Comparison of ENCODE assay signal across 8 cellular contexts in genomic region chr16:8944113-8944765, GRCh38.
A peak's percentile ranks its signal among the peaks of the same experiment; 100 is the strongest.
DNase-seq lines count a peak whose midpoint lies in the region; ATAC-seq and FAIRE-seq lines count a peak whose summit lies in the region.

No MANE protein-coding gene starts in this region.

- H3K4me3 Mint-ChIP-seq in activated T-cell treated with anti-CD3 and anti-CD28 coated beads, Interleukin-2, amount 50 U/mL, for 24 hours: peak overlapping the region; percentile 18
- peak overlapping the region; percentile 63 to 72 for H3K4me3 Mint-ChIP-seq in stimulated activated naive CD8-positive, alpha-beta T cell treated with anti-CD3 and anti-CD28 coated beads, Interleukin-15, amount 100 ng/mL, for 72 hours

- peaks cover 8% of the 10 kb centered on the region for H3K36me3 Mint-ChIP-seq in activated T-cell treated with anti-CD3 and anti-CD28 coated beads, Interleukin-2, amount 50 U/mL, for 24 hours (ENCODE audit: low read depth)

- DNase-seq in activated T-cell treated with anti-CD3 and anti-CD28 coated beads, Interleukin-2, amount 50 U/mL, for 24 hours: no peak
- DNase-seq in activated T-cell treated with anti-CD3 and anti-CD28 coated beads for 4 hours: no peak
- DNase-seq in SKM-1 treated with dmso at 0.1 percent for 144 hours (lab: John Stamatoyannopoulos, UW; ENCODE audit: unreplicated experiment): peak; percentile 61
- DNase-seq in stimulated activated naive CD8-positive, alpha-beta T cell treated with anti-CD3 and anti-CD28 coated beads, Interleukin-15, amount 100 ng/mL, for 72 hours: no peak
- no peak for DNase-seq in urothelium cell line (ENCODE audit: low spot score)
- no peak for DNase-seq in stimulated activated CD4-positive, alpha-beta T cell treated with anti-CD3 and anti-CD28 coated beads, Interleukin-4, amount 100 ng/mL, for 24 hours
- no peak for DNase-seq in ecto neural progenitor cell (ENCODE audit: low spot score)

- no peaks in the 10 kb centered on the region for H3K27me3 Mint-ChIP-seq in activated T-cell treated with anti-CD3 and anti-CD28 coated beads, Interleukin-2, amount 50 U/mL, for 24 hours
- H3K27me3 Mint-ChIP-seq in stimulated activated naive CD8-positive, alpha-beta T cell treated with anti-CD3 and anti-CD28 coated beads, Interleukin-15, amount 100 ng/mL, for 72 hours: no peaks in the 10 kb centered on the region

- peaks cover 99% of the 10 kb centered on the region for H3K4me1 Mint-ChIP-seq in activated T-cell treated with anti-CD3 and anti-CD28 coated beads, Interleukin-2, amount 50 U/mL, for 24 hours (ENCODE audit: low read depth)
- H3K4me1 Mint-ChIP-seq in stimulated activated naive CD8-positive, alpha-beta T cell treated with anti-CD3 and anti-CD28 coated beads, Interleukin-15, amount 100 ng/mL, for 72 hours: peaks cover 98% of the 10 kb centered on the region

- H3K27ac Mint-ChIP-seq in activated T-cell treated with anti-CD3 and anti-CD28 coated beads, Interleukin-2, amount 50 U/mL, for 24 hours: peak overlapping the region; percentile 87
- H3K27ac Mint-ChIP-seq in stimulated activated naive CD8-positive, alpha-beta T cell treated with anti-CD3 and anti-CD28 coated beads, Interleukin-15, amount 100 ng/mL, for 72 hours: peak overlapping the region; percentile 78 to 84

- ATAC-seq in HG02973 (IDR thresholded peaks at IDR 0.05; ENCODE audit: unreplicated experiment): peak; percentile 66
- ATAC-seq in stimulated activated naive CD8-positive, alpha-beta T cell treated with anti-CD3 and anti-CD28 coated beads, Interleukin-15, amount 100 ng/mL, for 72 hours: peak; percentile 69

- no peak for FAIRE-seq in urothelium cell line (lab: Jason Lieb, UNC)

- no peaks in the 10 kb centered on the region for H3K9me3 Mint-ChIP-seq in activated T-cell treated with anti-CD3 and anti-CD28 coated beads, Interleukin-2, amount 50 U/mL, for 24 hours
- H3K9me3 Mint-ChIP-seq in stimulated activated naive CD8-positive, alpha-beta T cell treated with anti-CD3 and anti-CD28 coated beads, Interleukin-15, amount 100 ng/mL, for 72 hours: no peaks in the 10 kb centered on the region
